ENCODE assay signal across 34 cellular contexts in genomic region chr10:69239106-69239505, GRCh38. TPM values are rescaled to one million over a fixed set of nuclear protein-coding genes. Genes with fewer than 3 reads are reported as not detected.
"Had no signal": no experiment of that assay in that cellular context is flagged by ENCODE, and none has a peak within 500 bp of the region (broad histone marks: within the 10 kb centered on the region; RNA-seq: fewer than 3 reads in every experiment).

No MANE protein-coding gene starts in this region.

- H3K9me3 Mint-ChIP-seq: activated B cell treated with CpG ODN at 0.5 μM for 24 hours; activated T-cell treated with anti-CD3 and anti-CD28 coated beads, Interleukin-2, amount 50 U/mL, for 72 hours; effector memory CD8-positive, alpha-beta T cell; natural killer cell treated with Interleukin-12 subunit alpha and Interleukin-12 subunit beta and Interleukin-15 and Interleukin-18, amount 100 ng/mL, for 72 hours; stimulated activated memory B cell treated with anti-CD40 and anti-IgM and Interleukin-4, amounts not matched to agents 10 μg/mL and 1 μg/mL and 100 μg/mL, for 72 hours; stimulated activated naive CD8-positive, alpha-beta T cell treated with anti-CD3 and anti-CD28 coated beads, Interleukin-15, amount 100 ng/mL, for 72 hours had no signal

- H3K4me1 Mint-ChIP-seq: stimulated activated memory B cell treated with anti-CD40 and anti-IgM and Interleukin-4, amounts not matched to agents 10 μg/mL and 1 μg/mL and 100 μg/mL, for 72 hours; stimulated activated naive CD8-positive, alpha-beta T cell treated with anti-CD3 and anti-CD28 coated beads, Interleukin-15, amount 100 ng/mL, for 72 hours had no signal

- H3K36me3 ChIP-seq: adrenal gland, esophagus muscularis mucosa, heart left ventricle, lower lobe of right lung, right lobe of liver, tibial nerve had no signal

- DNase-seq: activated B cell treated with CpG ODN at 0.5 μM for 24 hours; activated CD4-positive, alpha-beta T cell treated with anti-CD3 and anti-CD28 coated beads, Interleukin-2, amount 50 U/mL, for 1 hour; activated effector memory CD4-positive, alpha-beta T cell treated with Interleukin-2 at 50 U/mL for 16 hours; activated naive CD4-positive, alpha-beta T cell treated with Interleukin-2 at 50 U/mL for 16 hours; activated T-cell treated with anti-CD3 and anti-CD28 coated beads for 4 hours; activated T-cell treated with anti-CD3 and anti-CD28 coated beads, Interleukin-2, amount 50 U/mL, for 72 hours; adrenal gland; body of pancreas; cortex of kidney; effector memory CD8-positive, alpha-beta T cell; foreskin keratinocyte; heart left ventricle; kidney glomerular epithelial cell; lower lobe of right lung; mucosa of descending colon; right lobe of liver; stimulated activated CD4-positive, alpha-beta T cell treated with anti-CD3 and anti-CD28 coated beads, Interleukin-1b, Interleukin-23, amount 100 ng/mL, for 48 hours; stimulated activated CD4-positive, alpha-beta T cell treated with anti-CD3 and anti-CD28 coated beads, Interleukin-4, amount 100 ng/mL, for 4 hours; stimulated activated CD8-positive, alpha-beta memory T cell treated with anti-CD3 and anti-CD28 coated beads, Interleukin-4, amount 100 ng/mL, for 48 hours; stimulated activated naive CD8-positive, alpha-beta T cell treated with anti-CD3 and anti-CD28 coated beads, Interleukin-15, amount 100 ng/mL, for 72 hours; substantia nigra; T-helper 2 cell had no signal

- H3K27me3 ChIP-seq: adrenal gland, body of pancreas, esophagus muscularis mucosa, foreskin keratinocyte, heart left ventricle, right lobe of liver, tibial nerve had no signal

- H3K27ac ChIP-seq: adrenal gland, body of pancreas, esophagus muscularis mucosa, foreskin keratinocyte, heart left ventricle, lower lobe of right lung, right lobe of liver had no signal

- H3K27me3 Mint-ChIP-seq: activated B cell treated with CpG ODN at 0.5 μM for 24 hours; activated naive CD8-positive, alpha-beta T cell; effector memory CD8-positive, alpha-beta T cell; natural killer cell treated with Interleukin-12 subunit alpha and Interleukin-12 subunit beta and Interleukin-15 and Interleukin-18, amount 100 ng/mL, for 72 hours; stimulated activated memory B cell treated with anti-CD40 and anti-IgM and Interleukin-4, amounts not matched to agents 10 μg/mL and 1 μg/mL and 100 μg/mL, for 72 hours; stimulated activated naive CD8-positive, alpha-beta T cell treated with anti-CD3 and anti-CD28 coated beads, Interleukin-15, amount 100 ng/mL, for 72 hours had no signal

- ATAC-seq: activated T-cell treated with anti-CD3 and anti-CD28 coated beads, Interleukin-2, amount 50 U/mL, for 72 hours; body of pancreas; effector memory CD8-positive, alpha-beta T cell; foreskin keratinocyte; left lobe of liver; mucosa of descending colon; natural killer cell treated with Interleukin-12 subunit alpha and Interleukin-12 subunit beta and Interleukin-15 and Interleukin-18, amount 100 ng/mL, for 72 hours; SK-N-SH treated with all-trans-retinoic acid at 6 μM for 48 hours; stimulated activated memory B cell treated with anti-CD40 and anti-IgM and Interleukin-4, amounts not matched to agents 10 μg/mL and 1 μg/mL and 100 μg/mL, for 72 hours; stimulated activated naive CD8-positive, alpha-beta T cell treated with anti-CD3 and anti-CD28 coated beads, Interleukin-15, amount 100 ng/mL, for 72 hours had no signal

- H3K4me1 ChIP-seq: body of pancreas, foreskin keratinocyte, right lobe of liver had no signal

- H3K4me3 ChIP-seq: adrenal gland, body of pancreas, esophagus muscularis mucosa, heart left ventricle, lower lobe of right lung, mucosa of descending colon, right lobe of liver, tibial nerve had no signal

- H3K4me3 Mint-ChIP-seq: activated B cell treated with CpG ODN at 0.5 μM for 24 hours; activated naive CD8-positive, alpha-beta T cell; activated T-cell treated with anti-CD3 and anti-CD28 coated beads, Interleukin-2, amount 50 U/mL, for 72 hours; effector memory CD8-positive, alpha-beta T cell; natural killer cell treated with Interleukin-12 subunit alpha and Interleukin-12 subunit beta and Interleukin-15 and Interleukin-18, amount 100 ng/mL, for 72 hours; stimulated activated memory B cell treated with anti-CD40 and anti-IgM and Interleukin-4, amounts not matched to agents 10 μg/mL and 1 μg/mL and 100 μg/mL, for 72 hours; stimulated activated naive CD8-positive, alpha-beta T cell treated with anti-CD3 and anti-CD28 coated beads, Interleukin-15, amount 100 ng/mL, for 72 hours had no signal

- H3K27ac Mint-ChIP-seq: activated B cell treated with CpG ODN at 0.5 μM for 24 hours; activated naive CD8-positive, alpha-beta T cell; activated T-cell treated with anti-CD3 and anti-CD28 coated beads, Interleukin-2, amount 50 U/mL, for 72 hours; effector memory CD8-positive, alpha-beta T cell; natural killer cell treated with Interleukin-12 subunit alpha and Interleukin-12 subunit beta and Interleukin-15 and Interleukin-18, amount 100 ng/mL, for 72 hours; progenitor cell of endocrine pancreas; stimulated activated memory B cell treated with anti-CD40 and anti-IgM and Interleukin-4, amounts not matched to agents 10 μg/mL and 1 μg/mL and 100 μg/mL, for 72 hours had no signal

- FAIRE-seq: urothelium cell line had no signal

- H3K36me3 Mint-ChIP-seq: activated naive CD8-positive, alpha-beta T cell; natural killer cell treated with Interleukin-12 subunit alpha and Interleukin-12 subunit beta and Interleukin-15 and Interleukin-18, amount 100 ng/mL, for 72 hours; stimulated activated memory B cell treated with anti-CD40 and anti-IgM and Interleukin-4, amounts not matched to agents 10 μg/mL and 1 μg/mL and 100 μg/mL, for 72 hours had no signal

- H3K9me3 ChIP-seq: adrenal gland, body of pancreas, esophagus muscularis mucosa, heart left ventricle, lower lobe of right lung, mucosa of descending colon, right lobe of liver, tibial nerve had no signal

RNA-seq across cellular contexts. Expression of gene HKDC1, which starts 19.0 kb away (rescaled TPM):
- total RNA-seq: activated B cell treated with CpG ODN at 0.5 μM for 24 hours; aorta; cardiac septum; natural killer cell treated with Interleukin-12 subunit alpha and Interleukin-12 subunit beta and Interleukin-15 and Interleukin-18, amount 100 ng/mL, for 72 hours; skeletal muscle tissue had no signal
